31 cellular contexts compared by ENCODE assay signal in genomic region chr11:32116668-32117067, GRCh38.
"Had no signal": no experiment of that assay in that cellular context is flagged by ENCODE, and none has a peak within 500 bp of the region (broad histone marks: within the 10 kb centered on the region; RNA-seq: fewer than 3 reads in every experiment).

No MANE protein-coding gene starts in this region.

- ATAC-seq: activated CD8-positive, alpha-beta T cell treated with anti-CD3 and anti-CD28 coated beads for 36 hours; activated T-cell treated with anti-CD3 and anti-CD28 coated beads, Interleukin-2, amount 50 U/mL, for 72 hours; activated T-helper 17 cell treated with anti-CD3 and anti-CD28 coated beads, Interleukin-2, amount 50 U/mL, for 72 hours; PC-3 had no signal

- H3K9me3 ChIP-seq: ascending aorta, MG63 had no signal

- H3K27ac ChIP-seq: ascending aorta, WERI-Rb-1 had no signal

- H3K4me3 ChIP-seq: ascending aorta, MG63 had no signal

- H3K36me3 ChIP-seq: ascending aorta, MG63, WERI-Rb-1 had no signal

- H3K4me1 ChIP-seq: ascending aorta had no signal

- H3K27me3 ChIP-seq: ascending aorta, MG63 had no signal

- DNase-seq: activated CD4-positive, alpha-beta T cell treated with anti-CD3 and anti-CD28 coated beads for 1 hour; activated CD4-positive, alpha-beta T cell treated with anti-CD3 and anti-CD28 coated beads for 48 hours; activated CD4-positive, CD25-positive, alpha-beta regulatory T cell; activated CD8-positive, alpha-beta T cell treated with anti-CD3 and anti-CD28 coated beads for 36 hours; activated effector memory CD4-positive, alpha-beta T cell treated with anti-CD3 and anti-CD28 coated beads, Interleukin-2, amount 50 U/mL, for 16 hours; activated naive CD4-positive, alpha-beta T cell; activated naive CD8-positive, alpha-beta T cell treated with anti-CD3 and anti-CD28 coated beads, Interleukin-2, amount 10 ng/mL, durations not matched to agents 7 days and 5 days; activated T-cell treated with anti-CD3 and anti-CD28 coated beads, Interleukin-2, amount 50 U/mL, for 1 hour; activated T-cell treated with anti-CD3 and anti-CD28 coated beads, Interleukin-2, amount 50 U/mL, for 72 hours; amygdala; caudate nucleus; Karpas-422; KBM-7; MG63; NCI-H1092; NCI-H1436 treated with DMSO at 0.1 percent for 48 hours; NCI-H1694 treated with DMSO at 0.1 percent for 48 hours; NCI-H2029; NCI-H510A; NCI-H526; NCI-H748 treated with DMSO at 0.1 percent for 48 hours; NK-92 treated with Interleukin-12 subunit alpha and Interleukin-12 subunit beta, amount 100 ng/mL, for 24 hours; PC-3; Right ventricle myocardium superior; SW 1271; T-helper 1 cell; T-helper 2 cell; T-helper 9 cell; WERI-Rb-1 had no signal
